In the genomic region with DNA sequence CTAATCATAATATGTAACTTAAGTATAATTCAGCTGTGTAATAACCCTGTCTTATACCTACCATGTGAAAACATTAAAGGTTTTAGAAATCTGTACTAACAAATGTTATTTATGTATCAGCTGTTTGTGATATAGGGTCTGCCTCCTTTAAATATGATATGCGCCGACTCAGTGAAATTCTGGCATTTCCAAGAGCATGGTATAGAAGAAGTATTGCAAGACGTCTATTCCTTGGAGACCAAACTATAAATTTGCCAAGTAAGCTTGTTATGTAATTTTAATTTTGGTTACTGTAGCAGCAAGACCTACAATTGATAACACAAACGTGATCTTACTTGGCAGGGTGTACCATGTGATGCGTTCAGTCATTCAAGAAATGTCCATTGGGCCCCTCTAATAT, we compare ENCODE assay signal across 34 cellular contexts. TPM values are rescaled to one million over a fixed set of nuclear protein-coding genes. Genes with fewer than 3 reads are reported as not detected.
"Had no signal": no experiment of that assay in that cellular context is flagged by ENCODE, and none has a peak within 500 bp of the region (broad histone marks: within the 10 kb centered on the region; RNA-seq: fewer than 3 reads in every experiment).

No MANE protein-coding gene starts in this region.

- ATAC-seq: naive thymus-derived CD8-positive, alpha-beta T cell; natural killer cell treated with Interleukin-12 subunit alpha and Interleukin-12 subunit beta and Interleukin-15 and Interleukin-18, amount 100 ng/mL, for 72 hours; psoas muscle; right cardiac atrium; sciatic nerve; stimulated activated effector memory CD8-positive, alpha-beta T cell treated with anti-CD3 and anti-CD28 coated beads, Interleukin-12 subunit alpha, Interleukin-12 subunit beta, amount 100 ng/mL, for 72 hours; stimulated activated naive B cell treated with anti-CD40 and anti-IgM and Interleukin-4, amounts not matched to agents 10 μg/mL and 1 μg/mL and 100 μg/mL, for 72 hours; upper lobe of right lung had no signal

- H3K9ac ChIP-seq: parathyroid adenoma had no signal

- FAIRE-seq: small intestine had no signal

- H3K79me2 ChIP-seq: parathyroid adenoma had no signal

- H3K4me1 ChIP-seq: parathyroid adenoma, stomach, thyroid gland, tibial nerve, upper lobe of right lung, uterus had no signal

- DNase-seq: naive B cell; naive thymus-derived CD8-positive, alpha-beta T cell; nephron progenitor cell; nucleus accumbens; ovary; posterior cingulate gyrus; psoas muscle; right cardiac atrium; small intestine; stimulated activated CD4-positive, alpha-beta T cell treated with anti-CD3 and anti-CD28 coated beads, Interleukin-15, amount 100 ng/mL, for 24 hours; stimulated activated CD4-positive, alpha-beta T cell treated with anti-CD3 and anti-CD28 coated beads, Interleukin-2, amount 100 ng/mL, for 24 hours; stimulated activated CD4-positive, alpha-beta T cell treated with anti-CD3 and anti-CD28 coated beads, Interleukin-2, amount 100 ng/mL, for 48 hours; stimulated activated CD4-positive, alpha-beta T cell treated with anti-CD3 and anti-CD28 coated beads, Interleukin-4, amount 100 ng/mL, for 24 hours; stimulated activated naive B cell treated with anti-CD40 and anti-IgM and Interleukin-4, amounts not matched to agents 10 μg/mL and 1 μg/mL and 100 μg/mL, for 72 hours; stimulated activated naive CD4-positive, alpha-beta T cell treated with Interleukin-2 at 50 U/mL for 16 hours; stomach; thyroid gland; trophoblast cell; upper lobe of right lung; uterus had no signal

- H3K27ac ChIP-seq: neutrophil, ovary, parathyroid adenoma, psoas muscle, stomach, thoracic aorta, thyroid gland, tibial nerve, upper lobe of right lung, uterus had no signal

- H3K27me3 ChIP-seq: neutrophil, ovary, stomach, thyroid gland, tibial nerve, upper lobe of right lung, uterus had no signal

- H3K9me3 ChIP-seq: neutrophil, ovary, psoas muscle, stomach, thoracic aorta, thyroid gland, tibial nerve, upper lobe of right lung, uterus had no signal

- H3K36me3 ChIP-seq: ovary, uterus had no signal

- H2AFZ ChIP-seq: parathyroid adenoma had no signal

- H3K4me3 ChIP-seq: ovary, psoas muscle, stomach, thoracic aorta, thyroid gland, tibial nerve, upper lobe of right lung, uterus had no signal

RNA-seq across cellular contexts. Expression of a gene that starts 32.3 kb away (rescaled TPM):
- total RNA-seq: naive thymus-derived CD8-positive, alpha-beta T cell; natural killer cell treated with Interleukin-12 subunit alpha and Interleukin-12 subunit beta and Interleukin-15 and Interleukin-18, amount 100 ng/mL, for 72 hours; neural crest cell; osteoblast; ovary; progenitor cell of endocrine pancreas; psoas muscle; renal cortical epithelial cell; right cardiac atrium; sciatic nerve; skeletal muscle tissue; stomach; temporal lobe; thoracic aorta; tibial nerve; upper lobe of right lung; urinary bladder had no signal
- polyA plus RNA-seq: naive thymus-derived CD8-positive, alpha-beta T cell; psoas muscle; right cardiac atrium; small intestine; stomach; urinary bladder had no signal
